In the genomic region with DNA sequence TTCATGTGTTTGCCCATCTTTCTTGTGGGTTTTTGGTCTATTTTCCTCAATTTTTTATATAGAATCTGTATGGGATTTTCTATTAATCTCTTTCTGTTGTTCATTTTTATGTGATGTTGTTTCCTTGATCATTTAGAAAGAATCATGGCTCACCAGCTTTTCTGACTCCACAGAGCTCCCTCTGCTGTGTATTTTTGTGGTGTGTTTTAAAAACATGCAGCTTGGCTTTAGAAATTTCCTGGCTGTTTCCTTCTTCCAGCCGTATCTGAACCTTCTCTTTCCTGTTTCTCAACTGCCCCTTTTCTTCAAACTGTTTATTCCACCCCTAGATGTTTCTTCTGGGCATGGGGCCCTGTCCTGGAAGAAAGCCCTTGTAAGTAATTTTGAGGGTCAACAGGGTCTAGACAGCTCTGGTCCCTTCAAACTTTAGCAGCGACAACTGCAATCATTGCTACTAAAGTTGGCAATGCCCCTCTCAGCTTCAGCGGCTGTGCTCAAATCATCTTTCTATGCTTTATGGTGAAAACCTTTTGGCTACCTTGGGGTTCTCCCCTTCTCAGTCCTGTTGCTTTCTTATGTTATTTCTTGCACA, we compare ENCODE assay signal across 17 cellular contexts. TPM values are rescaled to one million over a fixed set of nuclear protein-coding genes. Genes with fewer than 3 reads are reported as not detected.
DNase-seq lines count a peak whose midpoint lies in the region; ATAC-seq, FAIRE-seq and TF ChIP-seq lines count a peak whose summit lies in the region.
"Had no signal": no experiment of that assay in that cellular context is flagged by ENCODE, and none has a peak within 500 bp of the region (broad histone marks: within the 10 kb centered on the region; RNA-seq: fewer than 3 reads in every experiment).

No MANE protein-coding gene starts in this region.

- no peaks in the 10 kb centered on the region for H3K27me3 ChIP-seq in AG04450 (ENCODE audit: control insufficient read depth, insufficient read depth, low read length)
- H3K27me3 ChIP-seq in endodermal cell (ENCODE audit: control insufficient read depth, insufficient read depth, low read length, poor library complexity, severe bottlenecking): peaks cover 52% of the 10 kb centered on the region
- no peaks in the 10 kb centered on the region for H3K27me3 ChIP-seq in mesenchymal stem cell (ENCODE audit: control insufficient read depth in 1 of 2, insufficient read depth in 1 of 2, low read length in 2 of 2)
- H3K27me3 ChIP-seq: BLaER1 treated with 17β-estradiol and CSF1 and Interleukin-3, amounts not matched to agents 10 nM and 100 nM had no signal

- ATAC-seq in GM18909 (IDR thresholded peaks at IDR 0.05; ENCODE audit: poor library complexity, unreplicated experiment) (no peak), HG02884 (IDR thresholded peaks at IDR 0.05; ENCODE audit: unreplicated experiment) (no peak)
- ATAC-seq: activated T-cell treated with anti-CD3 and anti-CD28 coated beads, Interleukin-2, amount 50 U/mL, for 72 hours had no signal

- H4K20me1 ChIP-seq in OCI-LY7 (ENCODE audit: insufficient read depth, low read length): no peaks in the 10 kb centered on the region
- H4K20me1 ChIP-seq: BLaER1 treated with 17β-estradiol and CSF1 and Interleukin-3, amounts not matched to agents 10 nM and 100 nM had no signal

- no TSS peak for BruUV-seq in OCI-LY7 (replicated peaks; lab: Mats Ljungman, UMichigan)

- no peak overlapping the region for H2BK120ac ChIP-seq in mesenchymal stem cell (ENCODE audit: low read depth, low read length)

- no peaks in the 10 kb centered on the region for H3K79me2 ChIP-seq in OCI-LY7 (ENCODE audit: insufficient read depth, low read depth, low read length)

- H3K9ac ChIP-seq in endodermal cell (ENCODE audit: extremely low read depth, low read length, poor library complexity, severe bottlenecking) (no peak overlapping the region), mesenchymal stem cell (ENCODE audit: low read length) (peak overlapping the region; percentile 37)
- H3K9ac ChIP-seq: BLaER1 treated with 17β-estradiol and CSF1 and Interleukin-3, amounts not matched to agents 10 nM and 100 nM had no signal

- H3K27ac Mint-ChIP-seq in endodermal cell: no peak overlapping the region
- H3K27ac Mint-ChIP-seq: activated naive CD4-positive, alpha-beta T cell treated with anti-CD3 and anti-CD28 coated beads, Interleukin-2, amount 50 U/mL, for 24 hours; activated T-cell treated with anti-CD3 and anti-CD28 coated beads, Interleukin-2, amount 50 U/mL, for 72 hours had no signal

- H3K23ac ChIP-seq in mesenchymal stem cell (ENCODE audit: low read length in 2 of 2): no peak overlapping the region

- no peaks in the 10 kb centered on the region for H3K9me2 ChIP-seq in OCI-LY7 (ENCODE audit: insufficient read depth, low read length)

- no peak overlapping the region for H2BK15ac ChIP-seq in mesenchymal stem cell (ENCODE audit: low read depth, poor library complexity, severe bottlenecking)

- no peak overlapping the region for H3K27ac ChIP-seq in AG04450 (ENCODE audit: low read depth, low read length)
- no peak overlapping the region for H3K27ac ChIP-seq in OCI-LY7 (ENCODE audit: low read depth, low read length, poor library complexity, severe bottlenecking)
- H3K27ac ChIP-seq in endodermal cell (ENCODE audit: low read depth, low read length): no peak overlapping the region
- H3K27ac ChIP-seq in mesenchymal stem cell (ENCODE audit: low read length, poor library complexity, severe bottlenecking): no peak overlapping the region
- H3K27ac ChIP-seq: BLaER1 treated with 17β-estradiol and CSF1 and Interleukin-3, amounts not matched to agents 10 nM and 100 nM; coronary artery; HL-60 had no signal

- POLR2A ChIA-PET in AG04450 (lab: Yijun Ruan, JAX): no interaction called here
- POLR2A ChIA-PET in OCI-LY7 (lab: Charles Lee): interaction anchor here (0.6 kb wide), 1 partner anchor 737 kb away, joined by 3 read pairs; no protein-coding TSS in a partner anchor

- H2BK12ac ChIP-seq in mesenchymal stem cell (ENCODE audit: low read length in 2 of 2): no peak overlapping the region

- 92 to 93% methylated on average over 2 to 3 of the region's 3 CpGs for WGBS in endodermal cell (ENCODE audit: insufficient coverage in 1 of 2, insufficient read length in 1 of 2), 2 experiments
- WGBS in mesenchymal stem cell: 98% methylated on average over 2 of the region's 3 CpGs

- peaks cover 10% of the 10 kb centered on the region for H3K4me1 ChIP-seq in OCI-LY7 (ENCODE audit: insufficient read depth, low read length, poor library complexity, severe bottlenecking)
- H3K4me1 ChIP-seq in endodermal cell (ENCODE audit: control insufficient read depth, insufficient read depth, low read length): peaks cover under 1% of the 10 kb centered on the region
- H3K4me1 ChIP-seq in mesenchymal stem cell (ENCODE audit: control insufficient read depth, insufficient read depth, low read depth, low read length): no peaks in the 10 kb centered on the region

- H4K91ac ChIP-seq in mesenchymal stem cell (ENCODE audit: low read length): no peak overlapping the region

- H3K18ac ChIP-seq in mesenchymal stem cell (ENCODE audit: low read depth in 1 of 2, low read length in 2 of 2): peak overlapping the region in 1 of 2 experiments; percentile 41

- no peak overlapping the region for H2BK5ac ChIP-seq in mesenchymal stem cell (ENCODE audit: low read depth, low read length, poor library complexity, severe bottlenecking)

- H3K4me3 ChIP-seq in AG04450 (ENCODE audit: low read depth, low read length) (no peak overlapping the region), OCI-LY7 (ENCODE audit: low read depth, low read length, poor library complexity, severe bottlenecking) (no peak overlapping the region), endodermal cell (ENCODE audit: low read length) (no peak overlapping the region), mesenchymal stem cell (ENCODE audit: insufficient read depth in 1 of 2, low read depth in 1 of 2, low read length in 2 of 2) (no peak overlapping the region)
- H3K4me3 ChIP-seq: BLaER1 treated with 17β-estradiol and CSF1 and Interleukin-3, amounts not matched to agents 10 nM and 100 nM; coronary artery had no signal

- peaks cover 64% of the 10 kb centered on the region for H3K27me3 Mint-ChIP-seq in endodermal cell (ENCODE audit: insufficient read depth)
- H3K27me3 Mint-ChIP-seq: activated naive CD4-positive, alpha-beta T cell treated with anti-CD3 and anti-CD28 coated beads, Interleukin-2, amount 50 U/mL, for 24 hours had no signal

- DNase-seq in AG04450 (ENCODE audit: low read depth, low spot score): no peak
- no peak for DNase-seq in OCI-LY7 (ENCODE audit: low spot score)
- DNase-seq in endodermal cell: no peak
- DNase-seq in mesenchymal stem cell: no peak
- DNase-seq in SKM-1 treated with dmso at 0.1 percent for 144 hours (lab: John Stamatoyannopoulos, UW; ENCODE audit: unreplicated experiment): no peak
- DNase-seq in RCC 7860 (ENCODE audit: low spot score): no peak
- DNase-seq: activated CD4-positive, alpha-beta T cell treated with anti-CD3 and anti-CD28 coated beads for 4 hours; activated T-cell treated with anti-CD3 and anti-CD28 coated beads, Interleukin-2, amount 50 U/mL, for 72 hours; kidney glomerular epithelial cell; Right ventricle myocardium superior; stimulated activated CD4-positive, alpha-beta T cell treated with anti-CD3 and anti-CD28 coated beads, Interleukin-12 subunit alpha, Interleukin-12 subunit beta, amount 100 ng/mL, for 4 hours had no signal

- no peak overlapping the region for H3K4ac ChIP-seq in mesenchymal stem cell (ENCODE audit: low read depth in 1 of 2, low read length in 2 of 2)

- CTCF ChIA-PET in AG04450 (lab: Charles Lee): interaction anchor here (0.6 to 2.6 kb wide), 11 partner anchors 9 to 1638 kb away, joined by 3 to 21 read pairs (median 3); no protein-coding TSS in a partner anchor
- CTCF ChIA-PET in OCI-LY7 (lab: Charles Lee; ENCODE audit: unreplicated experiment): no interaction called here

- H3K4me2 ChIP-seq in OCI-LY7 (ENCODE audit: low read length) (no peak overlapping the region), mesenchymal stem cell (ENCODE audit: low read length, poor library complexity, severe bottlenecking) (no peak overlapping the region)

- FAIRE-seq in RCC 7860 (lab: Jason Lieb, UNC): no peak

- no peak overlapping the region for H4K8ac ChIP-seq in mesenchymal stem cell (ENCODE audit: low read length)

- TF ChIP-seq CTCF in AG04450 (IDR thresholded peaks at IDR 0.05; ENCODE audit: low read depth, low read length): peak; percentile 31; the same call in 1 of the 2 replicates
- 0 out of 2 replicates have a peak, but pooled peaks have one; percentile 23 for TF ChIP-seq CTCF in OCI-LY7 (conservative IDR thresholded peaks at IDR 0.05; ENCODE audit: low read length)
- peak; percentile 12 for TF ChIP-seq CTCF in endodermal cell (conservative IDR thresholded peaks at IDR 0.05)

- H3K4me3 Mint-ChIP-seq in endodermal cell: no peak overlapping the region
- H3K4me3 Mint-ChIP-seq: activated naive CD4-positive, alpha-beta T cell treated with anti-CD3 and anti-CD28 coated beads, Interleukin-2, amount 50 U/mL, for 24 hours; activated T-cell treated with anti-CD3 and anti-CD28 coated beads, Interleukin-2, amount 50 U/mL, for 72 hours had no signal

- intact Hi-C loops in OCI-LY7 (cut with micrococcal nuclease; ENCODE audit: unreplicated experiment): no loop called here

- H3K79me1 ChIP-seq in mesenchymal stem cell (replicated peaks; ENCODE audit: low read length, poor library complexity, severe bottlenecking): no peaks in the 10 kb centered on the region

- peaks cover 12% of the 10 kb centered on the region for H3K9me3 Mint-ChIP-seq in endodermal cell
- H3K9me3 Mint-ChIP-seq: activated naive CD4-positive, alpha-beta T cell treated with anti-CD3 and anti-CD28 coated beads, Interleukin-2, amount 50 U/mL, for 24 hours; activated T-cell treated with anti-CD3 and anti-CD28 coated beads, Interleukin-2, amount 50 U/mL, for 72 hours had no signal

- H3K4me1 Mint-ChIP-seq in endodermal cell: peaks cover 2% of the 10 kb centered on the region
- H3K4me1 Mint-ChIP-seq: activated naive CD4-positive, alpha-beta T cell treated with anti-CD3 and anti-CD28 coated beads, Interleukin-2, amount 50 U/mL, for 24 hours had no signal

- H2AFZ ChIP-seq in OCI-LY7 (ENCODE audit: low read length) (no peak overlapping the region), mesenchymal stem cell (ENCODE audit: low read depth, low read length) (no peak overlapping the region)

- peaks cover 5% of the 10 kb centered on the region; the same call in 1 of the 2 replicates for H3K9me3 ChIP-seq in AG04450 (ENCODE audit: control insufficient read depth, insufficient read depth, low read length)
- H3K9me3 ChIP-seq in OCI-LY7 (ENCODE audit: low read length): no peaks in the 10 kb centered on the region
- H3K9me3 ChIP-seq in endodermal cell (ENCODE audit: control insufficient read depth, low read length): peaks cover 13% of the 10 kb centered on the region
- H3K9me3 ChIP-seq in mesenchymal stem cell (ENCODE audit: control insufficient read depth, low read length): peaks cover 5% of the 10 kb centered on the region

- H2AK5ac ChIP-seq in mesenchymal stem cell (ENCODE audit: low read length, severe bottlenecking): no peak overlapping the region

- H3K36me3 ChIP-seq in OCI-LY7 (ENCODE audit: insufficient read depth, low read length): no peaks in the 10 kb centered on the region
- no peaks in the 10 kb centered on the region for H3K36me3 ChIP-seq in endodermal cell (ENCODE audit: control insufficient read depth, insufficient read depth, low read length)
- no peaks in the 10 kb centered on the region for H3K36me3 ChIP-seq in mesenchymal stem cell (ENCODE audit: control insufficient read depth in 1 of 2, insufficient read depth in 2 of 2, low read depth in 1 of 2, low read length in 2 of 2)
- H3K36me3 ChIP-seq: BLaER1 treated with 17β-estradiol and CSF1 and Interleukin-3, amounts not matched to agents 10 nM and 100 nM had no signal

- H3K36me3 Mint-ChIP-seq in endodermal cell (ENCODE audit: low read depth): no peaks in the 10 kb centered on the region
- H3K36me3 Mint-ChIP-seq: activated naive CD4-positive, alpha-beta T cell treated with anti-CD3 and anti-CD28 coated beads, Interleukin-2, amount 50 U/mL, for 24 hours had no signal

- H3K14ac ChIP-seq in mesenchymal stem cell (ENCODE audit: low read length in 2 of 2): no peak overlapping the region

RNA-seq across cellular contexts. Expression of gene COPS8, which starts 17.6 kb away (rescaled TPM):
- polyA plus RNA-seq in AG04450 (2011; rRNA removed): 94.6 and 139 TPM in 2 replicates
- polyA minus RNA-seq in AG04450 (2011; rRNA and poly(A)+ RNA removed): 20.6 and 28.8 TPM in 2 replicates
- total RNA-seq in OCI-LY7 (2014; rRNA removed; shearing (Covaris generic)): 113 and 117 TPM in 2 replicates
- total RNA-seq in OCI-LY7 (2022): 57.6 and 58.8 TPM in 2 replicates
- total RNA-seq in endodermal cell: 10 to 100 TPM; 66.3 to 72.7 TPM
- 116 TPM for polyA plus RNA-seq in endodermal cell (2013, experiment 1 of 2)
- 104 TPM for polyA plus RNA-seq in endodermal cell (2013, experiment 2 of 2)
- 45.9 TPM for polyA plus RNA-seq in mesenchymal stem cell (2013, experiment 1 of 2)
- 46.7 TPM for polyA plus RNA-seq in mesenchymal stem cell (2013, experiment 2 of 2)
